In genomic region chr4:82388405-82388804, GRCh38 we compare ENCODE assay signal across 1 cellular context.
TF ChIP-seq lines count a peak whose summit lies in the region.

No MANE protein-coding gene starts in this region.

TF ChIP-seq in A549, 52 proteins besides CTCF, POLR2A, EP300 and RAD21 (continued from another document):
- TF ChIP-seq NPAS2 (CRISPR knock-in tag; IDR thresholded peaks at IDR 0.05; ENCODE audit: borderline replicate concordance) (no peak), ELK1 (IDR thresholded peaks at IDR 0.05; ENCODE audit: low read depth, low read length) (no peak), RCOR1 (IDR thresholded peaks at IDR 0.05; ENCODE audit: low read depth, low read length) (no peak), ATOH8 (CRISPR knock-in tag; IDR thresholded peaks at IDR 0.05; ENCODE audit: low read depth) (no peak), PHF8 (IDR thresholded peaks at IDR 0.05; ENCODE audit: borderline replicate concordance, low read depth) (no peak), RFX5 (IDR thresholded peaks at IDR 0.05) (no peak), CEBPB (IDR thresholded peaks at IDR 0.05) (no peak), MYC (IDR thresholded peaks at IDR 0.05; ENCODE audit: borderline replicate concordance, low read length) (no peak), HDAC2 (IDR thresholded peaks at IDR 0.05) (no peak), HEYL (CRISPR knock-in tag; IDR thresholded peaks at IDR 0.05) (no peak), JUN (IDR thresholded peaks at IDR 0.05) (no peak), TFCP2L1 (CRISPR knock-in tag; IDR thresholded peaks at IDR 0.05) (no peak), MAX (IDR thresholded peaks at IDR 0.05) (no peak)
TF ChIP-seq in A549: peak in this region for 0.
